8 cellular contexts compared by ENCODE assay signal in the genomic region with DNA sequence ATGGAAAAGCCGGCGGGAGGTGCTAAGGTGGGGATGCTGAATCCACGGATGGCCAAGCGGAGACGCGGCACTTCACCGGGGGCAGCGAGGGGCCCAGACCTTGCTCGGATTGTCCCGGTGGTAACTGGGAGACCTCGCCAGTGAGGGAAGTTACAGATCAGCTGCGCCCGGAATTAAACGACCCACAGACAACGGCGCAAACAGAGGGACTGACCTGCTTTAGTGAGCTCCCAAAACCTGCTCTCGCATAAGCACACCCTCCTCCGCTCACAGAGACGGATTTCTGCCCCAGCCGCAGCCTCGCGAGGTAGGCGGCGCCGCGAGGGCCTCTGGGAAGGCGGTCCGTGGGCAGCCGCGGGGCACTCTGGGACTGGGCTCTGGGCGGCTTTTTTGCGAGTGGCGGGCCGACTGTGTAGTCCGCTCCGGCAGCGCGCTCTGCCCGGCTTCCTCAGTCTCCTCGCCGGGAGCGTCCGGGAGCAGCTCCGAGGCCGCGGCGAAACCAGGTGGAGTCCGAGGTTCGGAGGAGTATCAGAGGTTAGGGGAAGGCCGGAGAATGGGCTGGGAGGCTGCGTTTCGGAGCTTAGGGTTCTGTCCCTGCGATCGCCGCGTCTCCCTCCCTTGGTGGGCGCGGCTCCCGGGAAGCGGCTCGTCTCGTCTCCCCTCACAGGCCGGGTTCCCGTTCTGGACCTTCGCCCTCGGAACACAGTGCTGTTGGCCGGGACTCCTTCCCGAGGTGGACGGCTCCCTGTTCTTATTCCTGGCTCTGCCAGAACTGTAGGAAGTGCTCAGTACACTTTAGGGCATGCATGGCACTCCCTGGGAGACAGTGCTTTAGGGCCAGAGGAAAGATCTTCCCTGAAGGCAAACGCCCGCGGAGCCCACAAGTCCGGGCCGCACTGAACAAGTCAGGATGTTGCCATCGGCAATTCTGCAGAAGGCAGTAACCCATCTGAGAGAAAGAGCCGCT. TPM values are rescaled to one million over a fixed set of nuclear protein-coding genes. Genes with fewer than 3 reads are reported as not detected.
DNase-seq lines count a peak whose midpoint lies in the region; ATAC-seq and TF ChIP-seq lines count a peak whose summit lies in the region.

A gene with protein sequence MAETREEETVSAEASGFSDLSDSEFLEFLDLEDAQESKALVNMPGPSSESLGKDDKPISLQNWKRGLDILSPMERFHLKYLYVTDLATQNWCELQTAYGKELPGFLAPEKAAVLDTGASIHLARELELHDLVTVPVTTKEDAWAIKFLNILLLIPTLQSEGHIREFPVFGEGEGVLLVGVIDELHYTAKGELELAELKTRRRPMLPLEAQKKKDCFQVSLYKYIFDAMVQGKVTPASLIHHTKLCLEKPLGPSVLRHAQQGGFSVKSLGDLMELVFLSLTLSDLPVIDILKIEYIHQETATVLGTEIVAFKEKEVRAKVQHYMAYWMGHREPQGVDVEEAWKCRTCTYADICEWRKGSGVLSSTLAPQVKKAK (plus strand): TSS at position 393 of the 967 bp plus-strand sequence. CDS start 5,778 bp downstream, outside the sequence.

- peak within 1 kb of the TSS; percentile 50 for H3K27ac ChIP-seq in colonic mucosa
- peak within 1 kb of the TSS; percentile 27 for H3K27ac ChIP-seq in layer of hippocampus (ENCODE audit: low read depth, low read length)

- no peaks in the 10 kb centered on the region for H3K4me1 ChIP-seq in colonic mucosa

- H3K9me3 ChIP-seq in colonic mucosa, result no peaks in the 10 kb centered on the region

- H3K27me3 ChIP-seq in colonic mucosa (no peaks in the 10 kb centered on the region), layer of hippocampus (ENCODE audit: control insufficient read depth, insufficient read depth, low read length) (no peaks in the 10 kb centered on the region)

- intact Hi-C loops in colonic mucosa (cut with DNase I), result no loop called here

- peak within 1 kb of the TSS; percentile 77 for H3K4me3 ChIP-seq in colonic mucosa

- no peak for TF ChIP-seq CTCF in colonic mucosa (IDR thresholded peaks at IDR 0.05)

- peak; percentile 65 for ATAC-seq in HG03097 (IDR thresholded peaks at IDR 0.05; ENCODE audit: low FRiP score, unreplicated experiment)

- no peaks in the 10 kb centered on the region for H3K36me3 ChIP-seq in colonic mucosa

- peak; percentile 65 for DNase-seq in NK-92 treated with Interleukin-12 subunit alpha and Interleukin-12 subunit beta, amount 100 ng/mL, for 24 hours (lab: John Stamatoyannopoulos, UW)
- DNase-seq in NK-92 (lab: John Stamatoyannopoulos, UW; ENCODE audit: unreplicated experiment) (no peak), NCI-H446 (lab: John Stamatoyannopoulos, UW) (peak; percentile 38 to 81), colonic mucosa (peak; percentile 89)
- DNase-seq in activated CD4-positive, alpha-beta T cell treated with anti-CD3 and anti-CD28 coated beads for 48 hours, result peak; percentile 92
- peak; percentile 62 to 84 (median 76) for DNase-seq in stimulated activated CD4-positive, alpha-beta T cell treated with anti-CD3 and anti-CD28 coated beads, Interleukin-1b, Interleukin-23, amount 100 ng/mL, for 24 hours (ENCODE audit: low read depth in 4 of 4, low spot score in 1 of 4)

- peak within 1 kb of the TSS; percentile 78 to 79 for H3K9ac ChIP-seq in colonic mucosa (ENCODE audit: low read depth in 2 of 2, low read length in 2 of 2)

RNA-seq across cellular contexts. Expression of the gene that starts here (rescaled TPM):
- 1 to 10 TPM; 5.5 to 8.7 TPM for total RNA-seq in colonic mucosa
